In the genomic region with DNA sequence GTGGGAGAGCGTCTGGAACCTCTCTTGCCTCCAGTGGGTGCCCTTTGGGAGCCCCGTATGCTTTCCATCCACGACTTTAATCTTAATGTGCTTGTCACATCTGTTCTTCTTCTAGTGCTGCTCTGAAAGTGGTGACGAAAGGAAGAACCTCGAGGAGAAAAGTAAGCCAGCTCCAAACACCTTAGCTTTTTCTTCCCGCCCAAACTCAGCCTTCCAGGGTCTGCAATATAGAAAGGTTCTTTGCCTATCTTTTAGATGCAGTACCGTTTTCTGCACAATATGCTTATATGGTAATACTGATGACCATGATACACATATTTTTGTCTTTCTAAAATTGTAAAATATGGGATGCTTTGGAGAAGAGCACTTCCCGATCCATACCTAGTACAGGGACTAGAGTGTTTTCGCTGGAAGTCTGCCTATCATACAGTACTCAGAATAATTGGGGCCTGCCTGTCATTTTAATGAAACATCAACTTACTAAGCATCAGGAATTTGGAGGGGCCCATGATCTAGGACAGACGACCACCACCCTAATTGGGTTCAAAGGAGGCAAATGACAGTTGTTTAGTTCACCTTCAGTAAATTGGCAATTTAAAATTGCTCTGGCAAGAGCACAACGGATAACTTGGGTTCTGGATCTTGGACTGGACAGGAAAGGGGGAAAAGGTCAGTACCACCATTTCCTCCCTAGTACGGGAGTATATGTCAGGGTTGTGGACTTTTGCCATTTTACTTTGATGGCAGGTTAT, we compare ENCODE assay signal across 8 cellular contexts. TPM values are rescaled to one million over a fixed set of nuclear protein-coding genes. Genes with fewer than 3 reads are reported as not detected.
DNase-seq lines count a peak whose midpoint lies in the region; ATAC-seq, FAIRE-seq and TF ChIP-seq lines count a peak whose summit lies in the region.

No MANE protein-coding gene starts in this region.

- peaks cover 17% of the 10 kb centered on the region for H3K36me3 Mint-ChIP-seq in activated CD4-positive, alpha-beta T cell treated with anti-CD3 and anti-CD28 coated beads, Interleukin-2, amount 10 ng/mL, durations not matched to agents 24 days and 14 days (ENCODE audit: low read depth)
- peaks cover 2% of the 10 kb centered on the region for H3K36me3 Mint-ChIP-seq in activated naive CD8-positive, alpha-beta T cell

- no peaks in the 10 kb centered on the region for H3K27me3 ChIP-seq in kidney epithelial cell (ENCODE audit: control insufficient read depth, insufficient read depth, low read length)
- no peaks in the 10 kb centered on the region for H3K27me3 ChIP-seq in suprapubic skin

- WGBS in suprapubic skin: 32% methylated on average over 12 of the region's 12 CpGs

- ATAC-seq in GM18505 (IDR thresholded peaks at IDR 0.05; ENCODE audit: unreplicated experiment): no peak

- peak overlapping the region; percentile 93 for H3K27ac Mint-ChIP-seq in activated CD4-positive, alpha-beta T cell treated with anti-CD3 and anti-CD28 coated beads, Interleukin-2, amount 10 ng/mL, durations not matched to agents 24 days and 14 days
- peak overlapping the region; percentile 96 for H3K27ac Mint-ChIP-seq in activated naive CD8-positive, alpha-beta T cell

- H3K9me3 Mint-ChIP-seq in activated CD4-positive, alpha-beta T cell treated with anti-CD3 and anti-CD28 coated beads, Interleukin-2, amount 10 ng/mL, durations not matched to agents 24 days and 14 days: no peaks in the 10 kb centered on the region
- no peaks in the 10 kb centered on the region for H3K9me3 Mint-ChIP-seq in activated naive CD8-positive, alpha-beta T cell (ENCODE audit: low read depth)

- H3K9me3 ChIP-seq in suprapubic skin: no peaks in the 10 kb centered on the region

- no peaks in the 10 kb centered on the region for H3K36me3 ChIP-seq in kidney epithelial cell (ENCODE audit: control insufficient read depth, insufficient read depth, low read length)
- H3K36me3 ChIP-seq in suprapubic skin: peaks cover 20% of the 10 kb centered on the region

- intact Hi-C loops in activated CD4-positive, alpha-beta T cell treated with anti-CD3 and anti-CD28 coated beads, Interleukin-2, amount 10 ng/mL, durations not matched to agents 24 days and 14 days (cut with micrococcal nuclease): loop anchor here (1.0 to 5.0 kb wide), 5 partner anchors 11 to 591 kb away; a partner anchor contains a TSS

- no peaks in the 10 kb centered on the region for H3K27me3 Mint-ChIP-seq in activated CD4-positive, alpha-beta T cell treated with anti-CD3 and anti-CD28 coated beads, Interleukin-2, amount 10 ng/mL, durations not matched to agents 24 days and 14 days
- H3K27me3 Mint-ChIP-seq in activated naive CD8-positive, alpha-beta T cell: no peaks in the 10 kb centered on the region

- TF ChIP-seq EP300 in suprapubic skin (IDR thresholded peaks at IDR 0.05): no peak

- H3K4me3 Mint-ChIP-seq in activated CD4-positive, alpha-beta T cell treated with anti-CD3 and anti-CD28 coated beads, Interleukin-2, amount 10 ng/mL, durations not matched to agents 24 days and 14 days: peak overlapping the region; percentile 93
- peak overlapping the region; percentile 95 for H3K4me3 Mint-ChIP-seq in activated naive CD8-positive, alpha-beta T cell

- no peak for FAIRE-seq in H54 (lab: Jason Lieb, UNC)

- no peak for DNase-seq in activated CD4-positive, alpha-beta T cell treated with anti-CD3 and anti-CD28 coated beads, Interleukin-2, amount 10 ng/mL, durations not matched to agents 24 days and 14 days
- no peak for DNase-seq in activated CD4-positive, alpha-beta T cell treated with anti-CD3 and anti-CD28 coated beads for 4 hours
- DNase-seq in kidney epithelial cell (ENCODE audit: low read depth) (no peak), suprapubic skin (ENCODE audit: low spot score in 2 of 2) (no peak), NCI-H1417 (lab: John Stamatoyannopoulos, UW) (no peak), H54 (ENCODE audit: insufficient read length, low spot score) (no peak)

- H3K27ac ChIP-seq in suprapubic skin: peak overlapping the region; percentile 86

- TF ChIP-seq CTCF in kidney epithelial cell (IDR thresholded peaks at IDR 0.05; ENCODE audit: insufficient read depth, low read length, poor library complexity, severe bottlenecking): no peak
- TF ChIP-seq CTCF in suprapubic skin (IDR thresholded peaks at IDR 0.05): no peak

- peaks cover 25% of the 10 kb centered on the region for H3K4me1 ChIP-seq in suprapubic skin

- peak overlapping the region; percentile 100 for H3K4me3 ChIP-seq in kidney epithelial cell (ENCODE audit: low read depth, low read length)
- peak overlapping the region; percentile 86 for H3K4me3 ChIP-seq in suprapubic skin

- peaks cover 25% of the 10 kb centered on the region for H3K4me1 Mint-ChIP-seq in activated CD4-positive, alpha-beta T cell treated with anti-CD3 and anti-CD28 coated beads, Interleukin-2, amount 10 ng/mL, durations not matched to agents 24 days and 14 days
- H3K4me1 Mint-ChIP-seq in activated naive CD8-positive, alpha-beta T cell (ENCODE audit: low read depth): peaks cover 32% of the 10 kb centered on the region

- no peak for TF ChIP-seq POLR2A in suprapubic skin (IDR thresholded peaks at IDR 0.05)
- TF ChIP-seq POLR2A in GM18505 (IDR thresholded peaks at IDR 0.05; ENCODE audit: borderline replicate concordance, extremely low read depth, insufficient read depth, insufficient read length): no peak
- TF ChIP-seq POLR2A in H54 (IDR thresholded peaks at IDR 0.05; ENCODE audit: low read depth, low read length): no peak

RNA-seq across cellular contexts. Expression of a gene that starts 0.9 kb away (rescaled TPM):
- total RNA-seq in activated CD4-positive, alpha-beta T cell treated with anti-CD3 and anti-CD28 coated beads, Interleukin-2, amount 10 ng/mL, durations not matched to agents 24 days and 14 days: 28.5 and 29.4 TPM in 2 replicates
- total RNA-seq in kidney epithelial cell (14.2 and 21.9 TPM in 2 replicates), suprapubic skin (10 to 100 TPM; 12.9 to 39.5 (median 17.4) TPM)

RNA-seq across cellular contexts. Expression of a gene that starts 10.8 kb away (rescaled TPM):
- 51.9 and 54.5 TPM in 2 replicates for total RNA-seq in activated CD4-positive, alpha-beta T cell treated with anti-CD3 and anti-CD28 coated beads, Interleukin-2, amount 10 ng/mL, durations not matched to agents 24 days and 14 days
- 16.6 and 18.2 TPM in 2 replicates for total RNA-seq in kidney epithelial cell
- 10 to 100 TPM; 17.0 to 22.1 (median 19.6) TPM for total RNA-seq in suprapubic skin

RNA-seq across cellular contexts. Expression of a gene that starts 48.4 kb away (rescaled TPM):
- not detected in 2 replicates for total RNA-seq in activated CD4-positive, alpha-beta T cell treated with anti-CD3 and anti-CD28 coated beads, Interleukin-2, amount 10 ng/mL, durations not matched to agents 24 days and 14 days
- total RNA-seq in kidney epithelial cell (2.1 and 2.5 TPM in 2 replicates), suprapubic skin (not detected)
